ENCODE assay signal across 3 cellular contexts in genomic region chr1:11298390-11299224, GRCh38.
TF ChIP-seq lines count a peak whose summit lies in the region.

No MANE protein-coding gene starts in this region.

TF ChIP-seq in SK-N-SH treated with all-trans-retinoic acid at 6 μM for 48 hours, 23 proteins besides CTCF, POLR2A, EP300 and RAD21:
- TF ChIP-seq POU6F1 (CRISPR knock-in tag; IDR thresholded peaks at IDR 0.05; ENCODE audit: borderline replicate concordance, low read depth) (no peak), PPARA (CRISPR knock-in tag; IDR thresholded peaks at IDR 0.05; ENCODE audit: borderline replicate concordance) (no peak), CSDC2 (CRISPR knock-in tag; IDR thresholded peaks at IDR 0.05) (no peak), PATZ1 (CRISPR knock-in tag; IDR thresholded peaks at IDR 0.05; ENCODE audit: borderline replicate concordance) (no peak), ZNF70 (CRISPR knock-in tag; IDR thresholded peaks at IDR 0.05) (no peak), SNAI2 (CRISPR knock-in tag; IDR thresholded peaks at IDR 0.05) (no peak), ZC3H10 (CRISPR knock-in tag; IDR thresholded peaks at IDR 0.05) (no peak), RARB (CRISPR knock-in tag; IDR thresholded peaks at IDR 0.05) (no peak), ZNF565 (CRISPR knock-in tag; conservative IDR thresholded peaks at IDR 0.05; ENCODE audit: low read depth) (no peak), ZFP3 (CRISPR knock-in tag; IDR thresholded peaks at IDR 0.05) (no peak)

TF ChIP-seq in SK-N-SH, 30 proteins besides CTCF, POLR2A, EP300 and RAD21 (continued from another document):
- TF ChIP-seq USF2 (IDR thresholded peaks at IDR 0.05; ENCODE audit: borderline replicate concordance, low read depth, low read length) = no peak
- TF ChIP-seq GATA2 (CRISPR knock-in tag; IDR thresholded peaks at IDR 0.05) = no peak
- no peak for TF ChIP-seq ELF1 (IDR thresholded peaks at IDR 0.05)

TF ChIP-seq in A549, 52 proteins besides CTCF, POLR2A, EP300 and RAD21 (continued from another document):
- no peak for TF ChIP-seq CEBPB (IDR thresholded peaks at IDR 0.05)
